14 cellular contexts compared by ENCODE assay signal in genomic region chr1:15491010-15491409, GRCh38. TPM values are rescaled to one million over a fixed set of nuclear protein-coding genes. Genes with fewer than 3 reads are reported as not detected.
DNase-seq lines count a peak whose midpoint lies in the region; ATAC-seq, FAIRE-seq and TF ChIP-seq lines count a peak whose summit lies in the region.
"Not testable (repeated sequence)": the region's sequence is repeated elsewhere in the genome, so short reads cannot be mapped to it uniquely, and the experiment has no call there.
"Had no signal": no experiment of that assay in that cellular context is flagged by ENCODE, and none has a peak within 500 bp of the region (broad histone marks: within the 10 kb centered on the region; RNA-seq: fewer than 3 reads in every experiment).

No MANE protein-coding gene starts in this region.

- CTCF ChIA-PET in activated CD8-positive, alpha-beta T cell treated with anti-CD3 and anti-CD28 coated beads, Interleukin-2, amount 10 ng/mL, durations not matched to agents 7 days and 5 days (lab: Charles Lee): not testable (repeated sequence)

- peak; percentile 79 for ATAC-seq in activated CD8-positive, alpha-beta T cell treated with anti-CD3 and anti-CD28 coated beads, Interleukin-2, amount 10 ng/mL, durations not matched to agents 7 days and 5 days
- peak; percentile 54 for ATAC-seq in stimulated activated naive CD8-positive, alpha-beta T cell treated with anti-CD3 and anti-CD28 coated beads, Interleukin-15, amount 100 ng/mL, for 72 hours

- not testable (repeated sequence) for H2AFZ ChIP-seq in astrocyte (ENCODE audit: low read depth, low read length)

- H3K27me3 ChIP-seq in astrocyte (ENCODE audit: insufficient read depth, low read length): not testable (repeated sequence)

- POLR2A ChIA-PET in activated CD8-positive, alpha-beta T cell treated with anti-CD3 and anti-CD28 coated beads, Interleukin-2, amount 10 ng/mL, durations not matched to agents 7 days and 5 days (lab: Charles Lee): not testable (repeated sequence)

- FAIRE-seq in astrocyte (lab: Jason Lieb, UNC): not testable (repeated sequence)

- not testable (repeated sequence) for TF ChIP-seq CTCF in astrocyte (IDR thresholded peaks at IDR 0.05; ENCODE audit: insufficient read depth, low read depth, low read length)

- not testable (repeated sequence) for H3K4me2 ChIP-seq in astrocyte (ENCODE audit: low read length)

- H3K4me1 Mint-ChIP-seq in T-helper 2 cell treated with Interferon-gamma antibody and Interleukin-4, amounts not matched to agents 5 μg/mL and 100 μg/mL, for 36 hours (ENCODE audit: low read depth): peaks cover 13% of the 10 kb centered on the region
- peaks cover 11% of the 10 kb centered on the region for H3K4me1 Mint-ChIP-seq in activated CD8-positive, alpha-beta T cell treated with anti-CD3 and anti-CD28 coated beads, Interleukin-2, amount 10 ng/mL, durations not matched to agents 7 days and 5 days (ENCODE audit: low read depth)
- not testable (repeated sequence) for H3K4me1 Mint-ChIP-seq in astrocyte (ENCODE audit: low read depth, unreplicated experiment); stimulated activated naive CD8-positive, alpha-beta T cell treated with anti-CD3 and anti-CD28 coated beads, Interleukin-15, amount 100 ng/mL, for 72 hours

- DNase-seq in EH (ENCODE audit: low read depth): peak; percentile 11
- peak; percentile 2 for DNase-seq in LHCN-M2 (ENCODE audit: low read depth)
- DNase-seq in T-helper 2 cell treated with Interferon-gamma antibody and Interleukin-4, amounts not matched to agents 5 μg/mL and 100 μg/mL, for 36 hours (ENCODE audit: low spot score): peak; percentile 25
- peak; percentile 47 for DNase-seq in activated CD8-positive, alpha-beta T cell treated with anti-CD3 and anti-CD28 coated beads, Interleukin-2, amount 10 ng/mL, durations not matched to agents 7 days and 5 days
- DNase-seq in astrocyte (ENCODE audit: low read depth): peak; percentile 35
- peak; percentile 69 for DNase-seq in dermis blood vessel endothelial cell
- DNase-seq in iris pigment epithelial cell (ENCODE audit: low read depth): peak; percentile 70
- DNase-seq in stimulated activated naive CD8-positive, alpha-beta T cell treated with anti-CD3 and anti-CD28 coated beads, Interleukin-15, amount 100 ng/mL, for 72 hours: not testable (repeated sequence)

- not testable (repeated sequence) for H3K4me3 Mint-ChIP-seq in T-helper 2 cell treated with Interferon-gamma antibody and Interleukin-4, amounts not matched to agents 5 μg/mL and 100 μg/mL, for 36 hours; activated CD8-positive, alpha-beta T cell treated with anti-CD3 and anti-CD28 coated beads, Interleukin-2, amount 10 ng/mL, durations not matched to agents 7 days and 5 days; astrocyte (ENCODE audit: unreplicated experiment); stimulated activated naive CD8-positive, alpha-beta T cell treated with anti-CD3 and anti-CD28 coated beads, Interleukin-15, amount 100 ng/mL, for 72 hours

- not testable (repeated sequence) for H3K9me3 ChIP-seq in astrocyte (ENCODE audit: insufficient read depth, low read depth, low read length)

- H3K27ac ChIP-seq in astrocyte (ENCODE audit: low read depth, low read length): not testable (repeated sequence)

- H3K4me3 ChIP-seq in astrocyte (ENCODE audit: insufficient read depth, low read depth, low read length): not testable (repeated sequence)

- H3K9me3 Mint-ChIP-seq in T-helper 2 cell treated with Interferon-gamma antibody and Interleukin-4, amounts not matched to agents 5 μg/mL and 100 μg/mL, for 36 hours; activated CD8-positive, alpha-beta T cell treated with anti-CD3 and anti-CD28 coated beads, Interleukin-2, amount 10 ng/mL, durations not matched to agents 7 days and 5 days (ENCODE audit: insufficient read depth); astrocyte (ENCODE audit: unreplicated experiment); stimulated activated naive CD8-positive, alpha-beta T cell treated with anti-CD3 and anti-CD28 coated beads, Interleukin-15, amount 100 ng/mL, for 72 hours: not testable (repeated sequence)

- not testable (repeated sequence) for H3K79me2 ChIP-seq in astrocyte (ENCODE audit: insufficient read depth, low read length)

- H3K27me3 Mint-ChIP-seq in T-helper 2 cell treated with Interferon-gamma antibody and Interleukin-4, amounts not matched to agents 5 μg/mL and 100 μg/mL, for 36 hours (ENCODE audit: low read depth); activated CD8-positive, alpha-beta T cell treated with anti-CD3 and anti-CD28 coated beads, Interleukin-2, amount 10 ng/mL, durations not matched to agents 7 days and 5 days (ENCODE audit: low read depth); astrocyte (ENCODE audit: low read depth, unreplicated experiment); stimulated activated naive CD8-positive, alpha-beta T cell treated with anti-CD3 and anti-CD28 coated beads, Interleukin-15, amount 100 ng/mL, for 72 hours: not testable (repeated sequence)

- H4K20me1 ChIP-seq in astrocyte (ENCODE audit: insufficient read depth, low read length): not testable (repeated sequence)

- peaks cover 29% of the 10 kb centered on the region for H3K36me3 Mint-ChIP-seq in T-helper 2 cell treated with Interferon-gamma antibody and Interleukin-4, amounts not matched to agents 5 μg/mL and 100 μg/mL, for 36 hours (ENCODE audit: low read depth)
- not testable (repeated sequence) for H3K36me3 Mint-ChIP-seq in activated CD8-positive, alpha-beta T cell treated with anti-CD3 and anti-CD28 coated beads, Interleukin-2, amount 10 ng/mL, durations not matched to agents 7 days and 5 days (ENCODE audit: low read depth)
- peaks cover 14% of the 10 kb centered on the region for H3K36me3 Mint-ChIP-seq in astrocyte (ENCODE audit: low read depth, unreplicated experiment)

- not testable (repeated sequence) for H3K4me1 ChIP-seq in astrocyte (ENCODE audit: insufficient read depth, low read length)

- H3K9ac ChIP-seq in astrocyte (ENCODE audit: low read length): not testable (repeated sequence)

- not testable (repeated sequence) for H3K36me3 ChIP-seq in astrocyte (ENCODE audit: insufficient read depth, low read length)

- H3K27ac Mint-ChIP-seq in T-helper 2 cell treated with Interferon-gamma antibody and Interleukin-4, amounts not matched to agents 5 μg/mL and 100 μg/mL, for 36 hours: peak overlapping the region; percentile 36
- H3K27ac Mint-ChIP-seq in activated CD8-positive, alpha-beta T cell treated with anti-CD3 and anti-CD28 coated beads, Interleukin-2, amount 10 ng/mL, durations not matched to agents 7 days and 5 days; astrocyte (ENCODE audit: unreplicated experiment); stimulated activated naive CD8-positive, alpha-beta T cell treated with anti-CD3 and anti-CD28 coated beads, Interleukin-15, amount 100 ng/mL, for 72 hours: not testable (repeated sequence)

RNA-seq across cellular contexts. Expression of gene CELA2B, which starts 15.1 kb away (rescaled TPM):
- total RNA-seq in LHCN-M2 (2014; rRNA removed) (not detected in 2 replicates), astrocyte (not detected in 2 replicates), dermis blood vessel endothelial cell (not detected in 2 replicates)
- polyA plus RNA-seq in LHCN-M2 (2012): not detected
- not detected for total RNA-seq in activated CD8-positive, alpha-beta T cell treated with anti-CD3 and anti-CD28 coated beads, Interleukin-2, amount 10 ng/mL, durations not matched to agents 7 days and 5 days
- total RNA-seq: CD8-positive, alpha-beta memory T cell; G401; H4; MCF 10A; PC-9 had no signal
- polyA plus RNA-seq: A549; CD8-positive, alpha-beta memory T cell had no signal

RNA-seq across cellular contexts. Expression of gene CASP9, which starts 33.0 kb away (rescaled TPM):
- total RNA-seq in LHCN-M2 (2014; rRNA removed) (8.2 and 11.3 TPM in 2 replicates), astrocyte (7.3 and 8.5 TPM in 2 replicates), dermis blood vessel endothelial cell (5.5 and 11.9 TPM in 2 replicates)
- polyA plus RNA-seq in LHCN-M2 (2012): 6.8 TPM
- 10 to 100 TPM; 10.3 to 10.7 TPM for total RNA-seq in activated CD8-positive, alpha-beta T cell treated with anti-CD3 and anti-CD28 coated beads, Interleukin-2, amount 10 ng/mL, durations not matched to agents 7 days and 5 days

RNA-seq across cellular contexts. Expression of gene CELA2A, which starts 34.5 kb away (rescaled TPM):
- total RNA-seq in LHCN-M2 (2014; rRNA removed) (not detected in 2 replicates), astrocyte (not detected in 2 replicates), dermis blood vessel endothelial cell (not detected in 2 replicates)
- polyA plus RNA-seq in LHCN-M2 (2012): not detected
- total RNA-seq in activated CD8-positive, alpha-beta T cell treated with anti-CD3 and anti-CD28 coated beads, Interleukin-2, amount 10 ng/mL, durations not matched to agents 7 days and 5 days: not detected
- total RNA-seq: CD8-positive, alpha-beta memory T cell; G401; H4; MCF 10A; PC-9 had no signal
- polyA plus RNA-seq: A549; CD8-positive, alpha-beta memory T cell had no signal

RNA-seq across cellular contexts. Expression of gene DNAJC16, which starts 35.6 kb away (rescaled TPM):
- 18.9 and 19.1 TPM in 2 replicates for total RNA-seq in LHCN-M2 (2014; rRNA removed)
- 4.5 TPM for polyA plus RNA-seq in LHCN-M2 (2012)
- total RNA-seq in activated CD8-positive, alpha-beta T cell treated with anti-CD3 and anti-CD28 coated beads, Interleukin-2, amount 10 ng/mL, durations not matched to agents 7 days and 5 days: 10 to 100 TPM; 13.4 to 15.6 TPM
- 19.6 and 20.7 TPM in 2 replicates for total RNA-seq in astrocyte
- 15.1 and 16.8 TPM in 2 replicates for total RNA-seq in dermis blood vessel endothelial cell

RNA-seq across cellular contexts. Expression of gene CTRC, which starts 52.8 kb away (rescaled TPM):
- total RNA-seq in LHCN-M2 (2014; rRNA removed) (not detected in 2 replicates), astrocyte (not detected in 2 replicates), dermis blood vessel endothelial cell (not detected in 2 replicates)
- not detected for polyA plus RNA-seq in LHCN-M2 (2012)
- total RNA-seq in activated CD8-positive, alpha-beta T cell treated with anti-CD3 and anti-CD28 coated beads, Interleukin-2, amount 10 ng/mL, durations not matched to agents 7 days and 5 days: not detected
- total RNA-seq: CD8-positive, alpha-beta memory T cell; G401; MCF 10A; PC-9 had no signal
- polyA plus RNA-seq: CD8-positive, alpha-beta memory T cell had no signal
